In genomic region chr9:89444212-89444611, GRCh38 we compare ENCODE assay signal across 12 cellular contexts. TPM values are rescaled to one million over a fixed set of nuclear protein-coding genes. Genes with fewer than 3 reads are reported as not detected.
A peak's percentile ranks its signal among the peaks of the same experiment; 100 is the strongest.
DNase-seq lines count a peak whose midpoint lies in the region; ATAC-seq and TF ChIP-seq lines count a peak whose summit lies in the region.
"Had no signal": no experiment of that assay in that cellular context is flagged by ENCODE, and none has a peak within 500 bp of the region (broad histone marks: within the 10 kb centered on the region; RNA-seq: fewer than 3 reads in every experiment).

No MANE protein-coding gene starts in this region.

- DNase-seq in stimulated activated CD4-positive, alpha-beta T cell treated with anti-CD3 and anti-CD28 coated beads, Interleukin-1b, Interleukin-23, amount 100 ng/mL, for 48 hours: peak; percentile 63
- no peak for DNase-seq in stimulated activated CD4-positive, alpha-beta T cell treated with anti-CD3 and anti-CD28 coated beads, Interleukin-2, amount 100 ng/mL, for 48 hours
- no peak for DNase-seq in activated naive CD4-positive, alpha-beta T cell treated with anti-CD3 and anti-CD28 coated beads, Interleukin-2, amount 50 U/mL, for 72 hours (ENCODE audit: low spot score in 2 of 2)
- DNase-seq in mucosa of descending colon (peak in 1 of 3 donors; percentile 67), NCI-H1105 (lab: John Stamatoyannopoulos, UW) (no peak), RPMI8226 (no peak), middle frontal gyrus (ENCODE audit: extremely low spot score, low spot score) (no peak)
- DNase-seq: GOT3, Kasumi-1, NCI-H226 had no signal

- peaks cover 8 to 28% of the 10 kb centered on the region in 2 donors for H3K36me3 Mint-ChIP-seq in activated naive CD4-positive, alpha-beta T cell treated with anti-CD3 and anti-CD28 coated beads, Interleukin-2, amount 50 U/mL, for 72 hours

- H3K9me3 Mint-ChIP-seq in activated naive CD4-positive, alpha-beta T cell treated with anti-CD3 and anti-CD28 coated beads, Interleukin-2, amount 50 U/mL, for 72 hours: no peaks in the 10 kb centered on the region

- TF ChIP-seq CTCF in mucosa of descending colon (IDR thresholded peaks at IDR 0.05): no peak

- no peak overlapping the region for H3K4me3 ChIP-seq in mucosa of descending colon
- H3K4me3 ChIP-seq: smooth muscle cell had no signal

- peaks cover 32% of the 10 kb centered on the region for H3K4me1 ChIP-seq in mucosa of descending colon (ENCODE audit: low read depth)

- peak; percentile 34 to 51 for ATAC-seq in activated naive CD4-positive, alpha-beta T cell treated with anti-CD3 and anti-CD28 coated beads, Interleukin-2, amount 50 U/mL, for 72 hours
- peak; percentile 43 for ATAC-seq in mucosa of descending colon
- ATAC-seq in HG03439 (IDR thresholded peaks at IDR 0.05; ENCODE audit: unreplicated experiment): no peak

- H3K9me3 ChIP-seq in mucosa of descending colon: no peaks in the 10 kb centered on the region

- peak overlapping the region; percentile 59 to 84 for H3K27ac Mint-ChIP-seq in activated naive CD4-positive, alpha-beta T cell treated with anti-CD3 and anti-CD28 coated beads, Interleukin-2, amount 50 U/mL, for 72 hours

- intact Hi-C loops in mucosa of descending colon (cut with DNase I, micrococcal nuclease): no loop called here

- no peaks in the 10 kb centered on the region for H3K36me3 ChIP-seq in mucosa of descending colon (ENCODE audit: low read depth)

RNA-seq across cellular contexts. Expression of gene SEMA4D, which starts 53.7 kb away (rescaled TPM):
- total RNA-seq in activated naive CD4-positive, alpha-beta T cell treated with anti-CD3 and anti-CD28 coated beads, Interleukin-2, amount 50 U/mL, for 72 hours: 100 to 1,000 TPM; 211 to 278 TPM
- 10 to 100 TPM; 20.9 to 26.9 (median 23.1) TPM for total RNA-seq in mucosa of descending colon

Comparison
In these comparisons a context has a peak if more than half of its experiments do, and no peak if none do; other contexts are left out.
1. RNA of gene SEMA4D, which starts 53.7 kb away (total RNA-seq): 211 to 278 TPM in activated naive CD4-positive, alpha-beta T cell treated with anti-CD3 and anti-CD28 coated beads, Interleukin-2, amount 50 U/mL, for 72 hours; 20.9 to 26.9 TPM in mucosa of descending colon; every median in the first group is over 4 times any median in the second.